Comparison of ENCODE assay signal across 24 cellular contexts in the genomic region with DNA sequence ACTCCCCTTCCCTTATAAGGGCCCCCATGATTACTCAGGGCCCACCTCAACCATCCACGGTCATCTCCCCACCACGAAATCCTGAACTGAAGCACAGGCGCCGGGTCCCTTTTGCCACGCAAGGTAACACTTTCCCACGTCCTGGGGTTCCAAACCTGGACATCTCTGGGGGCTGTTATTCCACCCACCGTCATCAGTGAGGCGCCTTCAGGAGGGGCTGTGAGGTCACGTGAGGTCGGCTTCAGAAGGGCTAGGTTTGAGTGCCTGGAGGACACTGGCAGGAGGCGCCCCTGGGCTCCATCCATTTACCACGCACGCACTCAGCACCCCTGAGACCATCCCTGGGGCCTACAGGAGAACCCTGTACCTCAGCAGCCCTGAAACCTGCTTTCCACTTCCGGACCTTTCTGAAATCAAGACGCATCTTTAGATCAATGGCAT. TPM values are rescaled to one million over a fixed set of nuclear protein-coding genes. Genes with fewer than 3 reads are reported as not detected.
DNase-seq lines count a peak whose midpoint lies in the region; ATAC-seq and FAIRE-seq lines count a peak whose summit lies in the region.
"Had no signal": no experiment of that assay in that cellular context is flagged by ENCODE, and none has a peak within 500 bp of the region (broad histone marks: within the 10 kb centered on the region; RNA-seq: fewer than 3 reads in every experiment).

No MANE protein-coding gene starts in this region.

- peak overlapping the region; percentile 4 to 20 for H3K27ac ChIP-seq in small intestine (ENCODE audit: low read depth in 1 of 2, low read length in 1 of 2)
- H3K27ac ChIP-seq: cardiac muscle cell, lower lobe of right lung, WERI-Rb-1 had no signal

- no peak for FAIRE-seq in small intestine (lab: Jason Lieb, UNC)
- FAIRE-seq: H54, islet of Langerhans had no signal

- H3K4me1 Mint-ChIP-seq in activated CD4-positive, alpha-beta T cell treated with anti-CD3 and anti-CD28 coated beads, Interleukin-2, amount 10 ng/mL, durations not matched to agents 24 days and 14 days = peaks cover 33% of the 10 kb centered on the region
- H3K4me1 Mint-ChIP-seq in T-cell = peaks cover 25 to 48% (median 30%) of the 10 kb centered on the region in 3 donors
- peaks cover 41 to 44% of the 10 kb centered on the region in 2 donors for H3K4me1 Mint-ChIP-seq in effector memory CD8-positive, alpha-beta T cell (ENCODE audit: low read depth in 2 of 2)

- peaks cover 54% of the 10 kb centered on the region for H3K36me3 Mint-ChIP-seq in activated CD4-positive, alpha-beta T cell treated with anti-CD3 and anti-CD28 coated beads, Interleukin-2, amount 10 ng/mL, durations not matched to agents 24 days and 14 days (ENCODE audit: low read depth)
- peaks cover 11% of the 10 kb centered on the region for H3K36me3 Mint-ChIP-seq in T-cell
- H3K36me3 Mint-ChIP-seq in effector memory CD8-positive, alpha-beta T cell (ENCODE audit: insufficient read depth) = peaks cover 48% of the 10 kb centered on the region

- POLR2A ChIA-PET in T-cell (lab: Charles Lee) = no interaction called here

- CTCF ChIA-PET in T-cell (lab: Charles Lee) = no interaction called here

- peaks cover 2 to 6% of the 10 kb centered on the region in 2 donors for H3K4me1 ChIP-seq in small intestine (ENCODE audit: control insufficient read depth in 2 of 2, insufficient read depth in 1 of 2, low read depth in 1 of 2, low read length in 1 of 2)

- no peak overlapping the region for H3K4me3 ChIP-seq in small intestine (ENCODE audit: low read depth in 1 of 2, low read length in 2 of 2)
- H3K4me3 ChIP-seq: cardiac muscle cell, heart right ventricle, lower lobe of right lung, transverse colon had no signal

- ATAC-seq in T-cell (replicated peaks in 1 of 4) (no peak), HG03469 (IDR thresholded peaks at IDR 0.05; ENCODE audit: unreplicated experiment) (no peak)
- ATAC-seq in effector memory CD8-positive, alpha-beta T cell (replicated peaks) = no peak
- ATAC-seq: lower lobe of right lung had no signal

- H3K9me3 Mint-ChIP-seq in activated CD4-positive, alpha-beta T cell treated with anti-CD3 and anti-CD28 coated beads, Interleukin-2, amount 10 ng/mL, durations not matched to agents 24 days and 14 days = no peaks in the 10 kb centered on the region
- no peaks in the 10 kb centered on the region for H3K9me3 Mint-ChIP-seq in T-cell
- H3K9me3 Mint-ChIP-seq in effector memory CD8-positive, alpha-beta T cell = no peaks in the 10 kb centered on the region

- no peak overlapping the region for H3K4me3 Mint-ChIP-seq in activated CD4-positive, alpha-beta T cell treated with anti-CD3 and anti-CD28 coated beads, Interleukin-2, amount 10 ng/mL, durations not matched to agents 24 days and 14 days
- H3K4me3 Mint-ChIP-seq in T-cell = no peak overlapping the region
- H3K4me3 Mint-ChIP-seq in effector memory CD8-positive, alpha-beta T cell = peak overlapping the region; percentile 38 to 56

- intact Hi-C loops in activated CD4-positive, alpha-beta T cell treated with anti-CD3 and anti-CD28 coated beads, Interleukin-2, amount 10 ng/mL, durations not matched to agents 24 days and 14 days (cut with micrococcal nuclease) = no loop called here

- 81 to 85% (median 83%) methylated on average over 15 of the region's 15 CpGs for WGBS in small intestine, 3 donors

- H3K9me3 ChIP-seq in small intestine (ENCODE audit: control insufficient read depth, low read depth) = no peaks in the 10 kb centered on the region
- H3K9me3 ChIP-seq: heart right ventricle, lower lobe of right lung, transverse colon had no signal

- peaks cover 0 to 11% of the 10 kb centered on the region in 2 donors for H3K36me3 ChIP-seq in small intestine (ENCODE audit: control insufficient read depth in 2 of 2, insufficient read depth in 2 of 2, low read length in 2 of 2)

- H3K27me3 ChIP-seq in small intestine (ENCODE audit: control insufficient read depth in 2 of 2, insufficient read depth in 2 of 2, low read length in 2 of 2) = no peaks in the 10 kb centered on the region
- H3K27me3 ChIP-seq: cardiac muscle cell, heart right ventricle, transverse colon had no signal

- H3K27me3 Mint-ChIP-seq in activated CD4-positive, alpha-beta T cell treated with anti-CD3 and anti-CD28 coated beads, Interleukin-2, amount 10 ng/mL, durations not matched to agents 24 days and 14 days = no peaks in the 10 kb centered on the region
- no peaks in the 10 kb centered on the region for H3K27me3 Mint-ChIP-seq in T-cell
- no peaks in the 10 kb centered on the region for H3K27me3 Mint-ChIP-seq in effector memory CD8-positive, alpha-beta T cell

- H3K27ac Mint-ChIP-seq in activated CD4-positive, alpha-beta T cell treated with anti-CD3 and anti-CD28 coated beads, Interleukin-2, amount 10 ng/mL, durations not matched to agents 24 days and 14 days = peak overlapping the region; percentile 81
- H3K27ac Mint-ChIP-seq in T-cell = peak overlapping the region; percentile 5 to 72
- H3K27ac Mint-ChIP-seq in effector memory CD8-positive, alpha-beta T cell = peak overlapping the region; percentile 84 to 86

- no peak for DNase-seq in activated CD4-positive, alpha-beta T cell treated with anti-CD3 and anti-CD28 coated beads, Interleukin-2, amount 10 ng/mL, durations not matched to agents 24 days and 14 days
- DNase-seq in activated CD4-positive, alpha-beta T cell treated with anti-CD3 and anti-CD28 coated beads, Interleukin-2, amount 50 U/mL, for 4 hours = no peak
- no peak for DNase-seq in T-cell
- DNase-seq in effector memory CD8-positive, alpha-beta T cell = no peak
- no peak for DNase-seq in small intestine
- no peak for DNase-seq in NCI-H146 (lab: John Stamatoyannopoulos, UW)
- no peak for DNase-seq in NCI-H345 (lab: John Stamatoyannopoulos, UW)
- DNase-seq: C1 segment of cervical spinal cord; DMS53; effector CD8-positive, alpha-beta T cell; heart right ventricle; lower lobe of right lung; NCI-H1048; NCI-H2107; NCI-H526 treated with DMSO at 0.1 percent for 48 hours; PC-3; WERI-Rb-1 had no signal

RNA-seq across cellular contexts. Expression of gene CD2BP2, which starts 4.1 kb away (rescaled TPM):
- 80.5 and 93.2 TPM in 2 replicates for total RNA-seq in activated CD4-positive, alpha-beta T cell treated with anti-CD3 and anti-CD28 coated beads, Interleukin-2, amount 10 ng/mL, durations not matched to agents 24 days and 14 days
- 10 to 100 TPM; 38.9 to 80.3 (median 73.3) TPM for total RNA-seq in T-cell
- polyA plus RNA-seq in small intestine = 10 to 100 TPM; 30.0 to 43.5 (median 36.6) TPM

RNA-seq across cellular contexts. Expression of gene TBC1D10B, which starts 19.3 kb away (rescaled TPM):
- 68.9 TPM in 2 replicates for total RNA-seq in activated CD4-positive, alpha-beta T cell treated with anti-CD3 and anti-CD28 coated beads, Interleukin-2, amount 10 ng/mL, durations not matched to agents 24 days and 14 days
- total RNA-seq in T-cell = 10 to 100 TPM; 24.0 to 60.1 (median 52.5) TPM
- 10 to 100 TPM; 30.8 to 46.1 (median 43.0) TPM for polyA plus RNA-seq in small intestine

RNA-seq across cellular contexts. Expression of gene MYL11, which starts 23.6 kb away (rescaled TPM):
- total RNA-seq in activated CD4-positive, alpha-beta T cell treated with anti-CD3 and anti-CD28 coated beads, Interleukin-2, amount 10 ng/mL, durations not matched to agents 24 days and 14 days = 1.0 and 1.3 TPM in 2 replicates
- 1 to 10 TPM in 2 of 5 donors, under 1 TPM in 1, not detected in 2; 0.91 to 1.3 (median 1.1) TPM for total RNA-seq in T-cell
- polyA plus RNA-seq in small intestine = 1 to 10 TPM in 1 of 3 donors, under 1 TPM in 1, not detected in 1; 0.82 to 1.9 TPM
- total RNA-seq: A172, cardiac muscle cell, fibroblast of lung, heart right ventricle, lower lobe of right lung, PC-3 had no signal

RNA-seq across cellular contexts. Expression of gene SEPTIN1, which starts 31.3 kb away (rescaled TPM):
- total RNA-seq in activated CD4-positive, alpha-beta T cell treated with anti-CD3 and anti-CD28 coated beads, Interleukin-2, amount 10 ng/mL, durations not matched to agents 24 days and 14 days = 162 and 163 TPM in 2 replicates
- 100 to 1,000 TPM; 191 to 259 (median 229) TPM for total RNA-seq in T-cell
- polyA plus RNA-seq in small intestine = 10 to 100 TPM in 1 of 3 donors, 1 to 10 TPM in 2; 5.6 to 21.1 (median 7.2) TPM
- total RNA-seq: A172 had no signal
- polyA plus RNA-seq: fibroblast of lung had no signal

RNA-seq across cellular contexts. Expression of gene ZNF48, which starts 44.2 kb away (rescaled TPM):
- total RNA-seq in activated CD4-positive, alpha-beta T cell treated with anti-CD3 and anti-CD28 coated beads, Interleukin-2, amount 10 ng/mL, durations not matched to agents 24 days and 14 days = 16.5 and 18.3 TPM in 2 replicates
- 10 to 100 TPM in 3 of 5 donors, 1 to 10 TPM in 2; 7.3 to 17.5 (median 16.4) TPM for total RNA-seq in T-cell
- polyA plus RNA-seq in small intestine = 1 to 10 TPM; 1.6 to 7.0 (median 1.8) TPM

Comparison
In these comparisons a context has a peak if more than half of its experiments do, and no peak if none do; other contexts are left out.
1. H3K4me3 Mint-ChIP-seq: peak in effector memory CD8-positive, alpha-beta T cell (2 of 2); none in activated CD4-positive, alpha-beta T cell treated with anti-CD3 and anti-CD28 coated beads, Interleukin-2, amount 10 ng/mL, durations not matched to agents 24 days and 14 days (single experiment) and T-cell (0 of 3).
2. Peak in every context shown above with its lines, with median percentiles within 50 percentile points of each other: H3K27ac Mint-ChIP-seq.